Comparison of ENCODE assay signal across 29 cellular contexts in genomic region chr4:166637816-166638215, GRCh38.
A peak's percentile ranks its signal among the peaks of the same experiment; 100 is the strongest.
DNase-seq lines count a peak whose midpoint lies in the region; ATAC-seq and TF ChIP-seq lines count a peak whose summit lies in the region.
"Had no signal": no experiment of that assay in that cellular context is flagged by ENCODE, and none has a peak within 500 bp of the region (broad histone marks: within the 10 kb centered on the region; RNA-seq: fewer than 3 reads in every experiment).

No MANE protein-coding gene starts in this region.

- no peaks in the 10 kb centered on the region for H3F3A ChIP-seq in OCI-LY1 (ENCODE audit: insufficient read depth, low read length)

- H3K4me1 ChIP-seq in OCI-LY1 (ENCODE audit: insufficient read depth, low read length, severe bottlenecking): peaks cover 32% of the 10 kb centered on the region
- H3K4me1 ChIP-seq in spleen: no peaks in the 10 kb centered on the region
- no peaks in the 10 kb centered on the region for H3K4me1 ChIP-seq in vagina
- H3K4me1 ChIP-seq: A549; BLaER1; BLaER1 treated with 17β-estradiol and CSF1 and Interleukin-3, amounts not matched to agents 10 nM and 100 nM; Caco-2 had no signal

- H3K9me3 ChIP-seq in OCI-LY1 (ENCODE audit: low read length) (no peaks in the 10 kb centered on the region), spleen (peaks cover 0 to 23% (median 4%) of the 10 kb centered on the region in 8 donors), vagina (no peaks in the 10 kb centered on the region)
- H3K9me3 ChIP-seq: A549; BE2C; BLaER1; BLaER1 treated with 17β-estradiol and CSF1 and Interleukin-3, amounts not matched to agents 10 nM and 100 nM; Caco-2 had no signal

- no peak for ATAC-seq in GM21737 (IDR thresholded peaks at IDR 0.05; ENCODE audit: unreplicated experiment)
- ATAC-seq: A549; CD8-positive, alpha-beta T cell had no signal

- intact Hi-C loops in spleen (cut with DNase I; ENCODE audit: low total_unique reads) (no loop called here), vagina (cut with DNase I) (no loop called here)

- no peak for TF ChIP-seq POLR2A in spleen (IDR thresholded peaks at IDR 0.05)
- no peak for TF ChIP-seq POLR2A in vagina (IDR thresholded peaks at IDR 0.05)

- no peaks in the 10 kb centered on the region for H3K36me3 ChIP-seq in OCI-LY1 (ENCODE audit: insufficient read depth, low read length)
- H3K36me3 ChIP-seq in spleen: no peaks in the 10 kb centered on the region
- H3K36me3 ChIP-seq in vagina: no peaks in the 10 kb centered on the region
- H3K36me3 ChIP-seq: BE2C; BLaER1; BLaER1 treated with 17β-estradiol and CSF1 and Interleukin-3, amounts not matched to agents 10 nM and 100 nM had no signal

- no peak for TF ChIP-seq CTCF in OCI-LY1 (IDR thresholded peaks at IDR 0.05; ENCODE audit: low read length)
- no peak for TF ChIP-seq CTCF in spleen (IDR thresholded peaks at IDR 0.05 in 8 of 11, conservative IDR thresholded peaks at IDR 0.05 in 3 of 11)
- no peak for TF ChIP-seq CTCF in vagina (IDR thresholded peaks at IDR 0.05)

- H3K27me3 ChIP-seq in OCI-LY1 (ENCODE audit: insufficient read depth, low read length): no peaks in the 10 kb centered on the region
- H3K27me3 ChIP-seq in spleen (replicated peaks in 1 of 7): no peaks in the 10 kb centered on the region
- H3K27me3 ChIP-seq in vagina: no peaks in the 10 kb centered on the region
- H3K27me3 ChIP-seq: BE2C; BLaER1; BLaER1 treated with 17β-estradiol and CSF1 and Interleukin-3, amounts not matched to agents 10 nM and 100 nM had no signal

- H3K9ac ChIP-seq in OCI-LY1 (ENCODE audit: low read length): no peak overlapping the region
- H3K9ac ChIP-seq: BLaER1; BLaER1 treated with 17β-estradiol and CSF1 and Interleukin-3, amounts not matched to agents 10 nM and 100 nM had no signal

- no peaks in the 10 kb centered on the region for H3K9me2 ChIP-seq in OCI-LY1 (ENCODE audit: low read depth, low read length)

- H3K4me3 ChIP-seq in OCI-LY1 (ENCODE audit: low read depth, low read length, poor library complexity, severe bottlenecking) (no peak overlapping the region), spleen (no peak overlapping the region), vagina (no peak overlapping the region)
- H3K4me3 ChIP-seq: A549; BLaER1; BLaER1 treated with 17β-estradiol and CSF1 and Interleukin-3, amounts not matched to agents 10 nM and 100 nM had no signal

- H2AFZ ChIP-seq in OCI-LY1 (ENCODE audit: low read length): peak overlapping the region; percentile 29; the same call in 1 of the 2 replicates

- no peaks in the 10 kb centered on the region for H4K20me1 ChIP-seq in OCI-LY1 (ENCODE audit: insufficient read depth, low read length)
- H4K20me1 ChIP-seq: BLaER1; BLaER1 treated with 17β-estradiol and CSF1 and Interleukin-3, amounts not matched to agents 10 nM and 100 nM had no signal

- DNase-seq in spleen (peak; percentile 54), vagina (ENCODE audit: extremely low spot score in 2 of 2) (no peak)
- DNase-seq: 8988T; ACHN; AML-193; BE2C; C1 segment of cervical spinal cord; Caco-2; Calu3; CD4-positive, alpha-beta memory T cell; CD4-positive, alpha-beta T cell; CD4-positive, CD25-positive, alpha-beta regulatory T cell; CD8-positive, alpha-beta memory T cell; CD8-positive, alpha-beta T cell; COR-L47; DMS 273 treated with DMSO at 0.1 percent for 48 hours; DMS153; DMS53; DMS79; DMS79 treated with DMSO at 0.1 percent for 48 hours; DND-41; EL had no signal

- H3K27ac ChIP-seq in OCI-LY1 (ENCODE audit: low read depth, low read length, poor library complexity, severe bottlenecking) (no peak overlapping the region), spleen (no peak overlapping the region), vagina (no peak overlapping the region)
- H3K27ac ChIP-seq: 22Rv1; A549; BLaER1; BLaER1 treated with 17β-estradiol and CSF1 and Interleukin-3, amounts not matched to agents 10 nM and 100 nM; C4-2B had no signal

- no peak overlapping the region for H3K4me2 ChIP-seq in OCI-LY1 (ENCODE audit: low read length)
- H3K4me2 ChIP-seq: A549; BLaER1; BLaER1 treated with 17β-estradiol and CSF1 and Interleukin-3, amounts not matched to agents 10 nM and 100 nM had no signal

- WGBS in spleen, 5 donors: 58 to 77% (median 69%) methylated on average over 2 of the region's 2 CpGs

- no peaks in the 10 kb centered on the region for H3K79me2 ChIP-seq in OCI-LY1 (ENCODE audit: insufficient read depth, low read length)
